ENCODE assay signal across 11 cellular contexts in genomic region chr12:107356266-107356936, GRCh38.
A peak's percentile ranks its signal among the peaks of the same experiment; 100 is the strongest.
DNase-seq lines count a peak whose midpoint lies in the region; FAIRE-seq and TF ChIP-seq lines count a peak whose summit lies in the region.
"Had no signal": no experiment of that assay in that cellular context is flagged by ENCODE, and none has a peak within 500 bp of the region (broad histone marks: within the 10 kb centered on the region; RNA-seq: fewer than 3 reads in every experiment).

No MANE protein-coding gene starts in this region.

- no peak for TF ChIP-seq POLR2A in GM12892 (IDR thresholded peaks at IDR 0.05; ENCODE audit: low read depth, low read length)

- no peak for FAIRE-seq in GM12892 (lab: Jason Lieb, UNC)

- H3K36me3 ChIP-seq in SJCRH30 = no peaks in the 10 kb centered on the region
- H3K36me3 ChIP-seq: ascending aorta had no signal

- H3K27ac ChIP-seq in SJCRH30 = no peak overlapping the region
- H3K27ac ChIP-seq: ascending aorta had no signal

- peaks cover 31% of the 10 kb centered on the region for H3K4me1 ChIP-seq in SJCRH30
- H3K4me1 ChIP-seq: ascending aorta had no signal

- peak; percentile 84 for DNase-seq in A172 (ENCODE audit: low spot score)
- DNase-seq in EH (ENCODE audit: low read depth) = peak; percentile 66
- DNase-seq in SJCRH30 = peak; percentile 10 to 42
- DNase-seq in fibroblast of mammary gland (ENCODE audit: low read depth) = peak; percentile 84
- no peak for DNase-seq in stimulated activated CD4-positive, alpha-beta T cell treated with anti-CD3 and anti-CD28 coated beads, Interleukin-4, amount 100 ng/mL, for 4 hours
- DNase-seq in GM12892 (ENCODE audit: insufficient read length) = no peak
- no peak for DNase-seq in D341Med (ENCODE audit: low spot score)
- DNase-seq in GM19240 (ENCODE audit: insufficient read length, low spot score) = no peak
- DNase-seq: MM.1S; stimulated activated CD4-positive, alpha-beta T cell treated with anti-CD3 and anti-CD28 coated beads, Interleukin-1b, Interleukin-23, amount 100 ng/mL, for 48 hours had no signal

- H3K4me3 ChIP-seq in SJCRH30 = no peak overlapping the region
- no peak overlapping the region for H3K4me3 ChIP-seq in fibroblast of mammary gland (ENCODE audit: control insufficient read depth, low read depth, low read length)
- H3K4me3 ChIP-seq: ascending aorta had no signal

- TF ChIP-seq CTCF in fibroblast of mammary gland (conservative IDR thresholded peaks at IDR 0.05; ENCODE audit: control insufficient read depth, insufficient read depth, low read depth, low read length) = no peak

- no peaks in the 10 kb centered on the region; the same call in 1 of the 2 replicates for H3K9me3 ChIP-seq in SJCRH30 (replicated peaks)
- H3K9me3 ChIP-seq: ascending aorta had no signal

- H3K27me3 ChIP-seq in SJCRH30 = no peaks in the 10 kb centered on the region
- H3K27me3 ChIP-seq: ascending aorta had no signal

Comparison
In these comparisons a context has a peak if more than half of its experiments do, and no peak if none do; other contexts are left out.
1. DNase-seq: peak in A172 (single experiment), EH (single experiment), SJCRH30 (2 of 2) and fibroblast of mammary gland (single experiment); none in stimulated activated CD4-positive, alpha-beta T cell treated with anti-CD3 and anti-CD28 coated beads, Interleukin-4, amount 100 ng/mL, for 4 hours (0 of 2), GM12892 (single experiment), D341Med (single experiment) and GM19240 (single experiment).